ENCODE assay signal across 24 cellular contexts in the genomic region with DNA sequence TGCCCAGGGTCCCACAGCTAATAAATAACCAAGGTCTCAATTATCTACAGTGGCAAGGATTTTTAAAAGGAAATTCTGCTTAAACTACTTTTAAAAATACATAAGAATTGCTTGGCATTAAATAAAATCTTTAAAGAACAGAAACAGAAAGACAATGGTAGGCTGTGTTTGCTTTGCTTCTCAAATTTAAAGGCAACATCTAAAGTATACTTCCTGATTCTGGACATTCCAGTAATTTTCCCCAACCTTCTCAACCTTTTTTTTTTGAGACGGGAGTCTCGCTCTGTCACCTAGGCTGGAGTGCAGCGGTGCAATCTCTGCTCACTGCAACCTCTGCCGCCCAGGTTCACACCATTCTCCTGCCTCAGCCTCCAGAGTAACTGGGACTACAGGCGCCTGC. TPM values are rescaled to one million over a fixed set of nuclear protein-coding genes. Genes with fewer than 3 reads are reported as not detected.
"Had no signal": no experiment of that assay in that cellular context is flagged by ENCODE, and none has a peak within 500 bp of the region (broad histone marks: within the 10 kb centered on the region; RNA-seq: fewer than 3 reads in every experiment).

No MANE protein-coding gene starts in this region.

- H3K4me2 ChIP-seq: PC-9 had no signal

- H2AFZ ChIP-seq: PC-9 had no signal

- DNase-seq: activated CD4-positive, alpha-beta memory T cell treated with anti-CD3 and anti-CD28 coated beads for 36 hours; activated CD4-positive, alpha-beta T cell treated with anti-CD3 and anti-CD28 coated beads, Interleukin-2, amount 10 ng/mL, durations not matched to agents 7 days and 5 days; activated CD4-positive, CD25-positive, alpha-beta regulatory T cell; activated CD8-positive, alpha-beta memory T cell treated with anti-CD3 and anti-CD28 coated beads for 24 hours; activated effector memory CD4-positive, alpha-beta T cell treated with anti-CD3 and anti-CD28 coated beads, Interleukin-2, amount 50 U/mL, for 16 hours; activated naive CD4-positive, alpha-beta T cell treated with Interleukin-2 at 50 U/mL for 16 hours; activated naive CD8-positive, alpha-beta T cell treated with anti-CD3 and anti-CD28 coated beads, Interleukin-2, amount 50 U/mL, for 24 hours; activated T-cell treated with anti-CD3 and anti-CD28 coated beads, Interleukin-2, amount 50 U/mL, for 4 hours; amniotic stem cell; body of pancreas; central memory CD4-positive, alpha-beta T cell; Karpas-422; NCI-H1105 treated with DMSO at 0.1 percent for 48 hours; NCI-H1436 treated with DMSO at 0.1 percent for 48 hours; NCI-H187; NCI-H2081; NCI-H510A treated with DMSO at 0.1 percent for 48 hours; PC-9; SIG-M5; T-helper 2 cell; T1000 had no signal

- ATAC-seq: activated naive CD4-positive, alpha-beta T cell treated with anti-CD3 and anti-CD28 coated beads, Interleukin-2, amount 50 U/mL, for 72 hours; activated naive CD8-positive, alpha-beta T cell treated with anti-CD3 and anti-CD28 coated beads, Interleukin-2, amount 50 U/mL, for 24 hours; activated T-cell treated with anti-CD3 and anti-CD28 coated beads, Interleukin-2, amount 50 U/mL, for 4 hours; body of pancreas had no signal

- H3K9me3 ChIP-seq: ascending aorta, body of pancreas had no signal

- H3K4me3 Mint-ChIP-seq: activated CD4-positive, alpha-beta memory T cell treated with anti-CD3 and anti-CD28 coated beads for 36 hours; activated CD4-positive, alpha-beta T cell treated with anti-CD3 and anti-CD28 coated beads, Interleukin-2, amount 10 ng/mL, durations not matched to agents 7 days and 5 days; activated naive CD8-positive, alpha-beta T cell treated with anti-CD3 and anti-CD28 coated beads, Interleukin-2, amount 50 U/mL, for 24 hours; activated T-cell treated with anti-CD3 and anti-CD28 coated beads, Interleukin-2, amount 50 U/mL, for 4 hours had no signal

- H3K27ac Mint-ChIP-seq: activated CD4-positive, alpha-beta memory T cell treated with anti-CD3 and anti-CD28 coated beads for 36 hours; activated CD4-positive, alpha-beta T cell treated with anti-CD3 and anti-CD28 coated beads, Interleukin-2, amount 10 ng/mL, durations not matched to agents 7 days and 5 days; activated naive CD4-positive, alpha-beta T cell treated with anti-CD3 and anti-CD28 coated beads, Interleukin-2, amount 50 U/mL, for 72 hours; activated naive CD8-positive, alpha-beta T cell treated with anti-CD3 and anti-CD28 coated beads, Interleukin-2, amount 50 U/mL, for 24 hours had no signal

- H3K9me3 Mint-ChIP-seq: activated CD4-positive, alpha-beta memory T cell treated with anti-CD3 and anti-CD28 coated beads for 36 hours; activated naive CD8-positive, alpha-beta T cell treated with anti-CD3 and anti-CD28 coated beads, Interleukin-2, amount 50 U/mL, for 24 hours; activated T-cell treated with anti-CD3 and anti-CD28 coated beads, Interleukin-2, amount 50 U/mL, for 4 hours had no signal

- H3K4me3 ChIP-seq: ascending aorta, body of pancreas, PC-9 had no signal

- H3K27ac ChIP-seq: ascending aorta, PC-9, VCaP had no signal

- H3K27me3 ChIP-seq: ascending aorta, body of pancreas had no signal

- H3K36me3 ChIP-seq: ascending aorta had no signal

- H3K27me3 Mint-ChIP-seq: activated CD4-positive, alpha-beta memory T cell treated with anti-CD3 and anti-CD28 coated beads for 36 hours; activated CD4-positive, alpha-beta T cell treated with anti-CD3 and anti-CD28 coated beads, Interleukin-2, amount 10 ng/mL, durations not matched to agents 7 days and 5 days; activated naive CD8-positive, alpha-beta T cell treated with anti-CD3 and anti-CD28 coated beads, Interleukin-2, amount 50 U/mL, for 24 hours had no signal

RNA-seq across cellular contexts. Expression of a gene that starts 11.8 kb away (rescaled TPM):
- total RNA-seq: activated CD4-positive, alpha-beta T cell treated with anti-CD3 and anti-CD28 coated beads, Interleukin-2, amount 10 ng/mL, durations not matched to agents 7 days and 5 days; ascending aorta had no signal
